Comparison of ENCODE assay signal across 8 cellular contexts in genomic region chr14:106843951-106844483, GRCh38.
A peak's percentile ranks its signal among the peaks of the same experiment; 100 is the strongest.
DNase-seq lines count a peak whose midpoint lies in the region; ATAC-seq and TF ChIP-seq lines count a peak whose summit lies in the region.

No MANE protein-coding gene starts in this region.

- H2AFZ ChIP-seq in KMS-11 (ENCODE audit: low read depth), result peak overlapping the region; percentile 54

- no peaks in the 10 kb centered on the region for H3K79me2 ChIP-seq in KMS-11 (ENCODE audit: insufficient read depth, low read depth)

- TF ChIP-seq POLR2A in erythroblast (IDR thresholded peaks at IDR 0.05; ENCODE audit: low read length), result no peak

- peak; percentile 33 to 35 for DNase-seq in activated CD4-positive, alpha-beta T cell treated with anti-CD3 and anti-CD28 coated beads for 4 hours
- peak; percentile 42 for DNase-seq in Right ventricle myocardium superior
- DNase-seq in stimulated activated CD4-positive, alpha-beta T cell treated with anti-CD3 and anti-CD28 coated beads, Interleukin-2, amount 100 ng/mL, for 24 hours, result peak; percentile 30 to 34
- DNase-seq in erythroblast (lab: John Stamatoyannopoulos, UW), result no peak
- no peak for DNase-seq in NCI-H2171 treated with DMSO at 0.1 percent for 48 hours (lab: John Stamatoyannopoulos, UW)

- no peak overlapping the region for H3K4me3 ChIP-seq in KMS-11 (IDR thresholded peaks at IDR 0.05; ENCODE audit: insufficient read depth, low read depth, low read length)

- peak overlapping the region; percentile 79 for H3K4me2 ChIP-seq in KMS-11

- intact Hi-C loops in Right ventricle myocardium superior (cut with DNase I), result no loop called here

- H4K20me1 ChIP-seq in KMS-11 (ENCODE audit: insufficient read depth), result no peaks in the 10 kb centered on the region

- peaks cover 7% of the 10 kb centered on the region for H3K4me1 ChIP-seq in KMS-11 (ENCODE audit: low read depth, poor library complexity, severe bottlenecking)

- no peak overlapping the region; the same call in 1 of the 2 replicates for H3K9ac ChIP-seq in KMS-11

- no peaks in the 10 kb centered on the region for H3K36me3 ChIP-seq in KMS-11 (ENCODE audit: insufficient read depth)

- peaks cover 28% of the 10 kb centered on the region; the same call in 1 of the 2 replicates for H3K27me3 ChIP-seq in KMS-11 (ENCODE audit: insufficient read depth, low read depth)

- peak overlapping the region; percentile 87 for H3K27ac ChIP-seq in C4-2B
- H3K27ac ChIP-seq in KMS-11, result no peak overlapping the region

- ATAC-seq in Right ventricle myocardium superior (ENCODE audit: poor library complexity), result peak; percentile 40
- no peak for ATAC-seq in HG02642 (IDR thresholded peaks at IDR 0.05; ENCODE audit: poor library complexity, unreplicated experiment)

- TF ChIP-seq CTCF in C4-2B (conservative IDR thresholded peaks at IDR 0.05), result no peak
- no peak for TF ChIP-seq CTCF in KMS-11 (conservative IDR thresholded peaks at IDR 0.05; ENCODE audit: low read depth, low read length)

Comparison
In these comparisons a context has a peak if more than half of its experiments do, and no peak if none do; other contexts are left out.
1. DNase-seq: peak in activated CD4-positive, alpha-beta T cell treated with anti-CD3 and anti-CD28 coated beads for 4 hours (2 of 2), Right ventricle myocardium superior (single experiment) and stimulated activated CD4-positive, alpha-beta T cell treated with anti-CD3 and anti-CD28 coated beads, Interleukin-2, amount 100 ng/mL, for 24 hours (2 of 2); none in erythroblast (0 of 2) and NCI-H2171 treated with DMSO at 0.1 percent for 48 hours (single experiment).